18 cellular contexts compared by ENCODE assay signal in genomic region chr1:231779081-231779480, GRCh38.
"Had no signal": no experiment of that assay in that cellular context is flagged by ENCODE, and none has a peak within 500 bp of the region (broad histone marks: within the 10 kb centered on the region; RNA-seq: fewer than 3 reads in every experiment).

No MANE protein-coding gene starts in this region.

- H3K36me3 ChIP-seq: adrenal gland, transverse colon had no signal

- DNase-seq: activated CD4-positive, alpha-beta memory T cell treated with anti-CD3 and anti-CD28 coated beads, Interleukin-2, amount 10 ng/mL, durations not matched to agents 7 days and 5 days; activated CD4-positive, alpha-beta T cell treated with anti-CD3 and anti-CD28 coated beads for 4 hours; activated effector memory CD4-positive, alpha-beta T cell treated with anti-CD3 and anti-CD28 coated beads, Interleukin-2, amount 50 U/mL, for 16 hours; activated T-cell treated with anti-CD3 and anti-CD28 coated beads, Interleukin-2, amount 50 U/mL, for 4 hours; adrenal gland; effector memory CD4-positive, alpha-beta T cell; left colon; naive thymus-derived CD4-positive, alpha-beta T cell; posterior cingulate gyrus; stimulated activated CD4-positive, alpha-beta T cell treated with anti-CD3 and anti-CD28 coated beads, Interleukin-15, amount 100 ng/mL, for 24 hours; stimulated activated CD4-positive, alpha-beta T cell treated with anti-CD3 and anti-CD28 coated beads, Interleukin-4, amount 100 ng/mL, for 1 hour; stimulated activated naive CD4-positive, alpha-beta T cell; T-helper 1 cell; transverse colon had no signal

- H3K4me3 Mint-ChIP-seq: activated CD4-positive, alpha-beta memory T cell treated with anti-CD3 and anti-CD28 coated beads, Interleukin-2, amount 10 ng/mL, durations not matched to agents 7 days and 5 days; activated naive CD4-positive, alpha-beta T cell treated with anti-CD3 and anti-CD28 coated beads, Interleukin-2, amount 50 U/mL, for 24 hours; activated T-cell treated with anti-CD3 and anti-CD28 coated beads, Interleukin-2, amount 50 U/mL, for 4 hours; central memory CD8-positive, alpha-beta T cell; naive thymus-derived CD4-positive, alpha-beta T cell had no signal

- H3K4me3 ChIP-seq: adrenal gland, lung, skin epidermis, transverse colon had no signal

- H3K27me3 Mint-ChIP-seq: activated CD4-positive, alpha-beta memory T cell treated with anti-CD3 and anti-CD28 coated beads, Interleukin-2, amount 10 ng/mL, durations not matched to agents 7 days and 5 days; activated naive CD4-positive, alpha-beta T cell treated with anti-CD3 and anti-CD28 coated beads, Interleukin-2, amount 50 U/mL, for 24 hours; central memory CD8-positive, alpha-beta T cell; naive thymus-derived CD4-positive, alpha-beta T cell had no signal

- H3K4me1 Mint-ChIP-seq: activated CD4-positive, alpha-beta memory T cell treated with anti-CD3 and anti-CD28 coated beads, Interleukin-2, amount 10 ng/mL, durations not matched to agents 7 days and 5 days; activated naive CD4-positive, alpha-beta T cell treated with anti-CD3 and anti-CD28 coated beads, Interleukin-2, amount 50 U/mL, for 24 hours; central memory CD8-positive, alpha-beta T cell had no signal

- H3K27ac Mint-ChIP-seq: activated CD4-positive, alpha-beta memory T cell treated with anti-CD3 and anti-CD28 coated beads, Interleukin-2, amount 10 ng/mL, durations not matched to agents 7 days and 5 days; activated naive CD4-positive, alpha-beta T cell treated with anti-CD3 and anti-CD28 coated beads, Interleukin-2, amount 50 U/mL, for 24 hours had no signal

- H3K9me3 ChIP-seq: adrenal gland, transverse colon had no signal

- H3K27me3 ChIP-seq: adrenal gland, transverse colon had no signal

- H3K9me3 Mint-ChIP-seq: activated CD4-positive, alpha-beta memory T cell treated with anti-CD3 and anti-CD28 coated beads, Interleukin-2, amount 10 ng/mL, durations not matched to agents 7 days and 5 days; activated naive CD4-positive, alpha-beta T cell treated with anti-CD3 and anti-CD28 coated beads, Interleukin-2, amount 50 U/mL, for 24 hours; activated T-cell treated with anti-CD3 and anti-CD28 coated beads, Interleukin-2, amount 50 U/mL, for 4 hours; central memory CD8-positive, alpha-beta T cell; naive thymus-derived CD4-positive, alpha-beta T cell had no signal
